ENCODE assay signal across 8 cellular contexts in genomic region chr16:70746708-70747424, GRCh38. TPM values are rescaled to one million over a fixed set of nuclear protein-coding genes. Genes with fewer than 3 reads are reported as not detected.
DNase-seq lines count a peak whose midpoint lies in the region; ATAC-seq and TF ChIP-seq lines count a peak whose summit lies in the region.

No MANE protein-coding gene starts in this region.

- peaks cover 10% of the 10 kb centered on the region for H3K4me1 ChIP-seq in foreskin keratinocyte

- CTCF ChIA-PET in CD4-positive, alpha-beta T cell (lab: Charles Lee), result no interaction called here

- H3K4me3 ChIP-seq in WI38 (ENCODE audit: low read depth, low read length) (0 out of 2 replicates have a peak overlapping the region, but pooled peaks have one; percentile 14), skeletal muscle cell (ENCODE audit: low read depth, low read length) (no peak overlapping the region)

- peak overlapping the region; percentile 46 for H3K4me3 Mint-ChIP-seq in CD4-positive, alpha-beta T cell

- no peak for TF ChIP-seq CTCF in CD4-positive, alpha-beta T cell (IDR thresholded peaks at IDR 0.05)
- TF ChIP-seq CTCF in WI38 (IDR thresholded peaks at IDR 0.05; ENCODE audit: low read depth, low read length) (no peak), foreskin keratinocyte (conservative IDR thresholded peaks at IDR 0.05) (no peak)

- H3K4me1 Mint-ChIP-seq in CD4-positive, alpha-beta T cell (ENCODE audit: low read depth), result peaks cover 58% of the 10 kb centered on the region

- no peaks in the 10 kb centered on the region for H3K27me3 ChIP-seq in CD4-positive, alpha-beta T cell (ENCODE audit: control insufficient read depth, insufficient read depth, low read length)
- no peaks in the 10 kb centered on the region for H3K27me3 ChIP-seq in foreskin keratinocyte

- ATAC-seq in CD4-positive, alpha-beta T cell (ENCODE audit: poor library complexity), result peak; percentile 92
- ATAC-seq in foreskin keratinocyte (peak; percentile 65), HG03457 (IDR thresholded peaks at IDR 0.05; ENCODE audit: unreplicated experiment) (no peak), GM19467 (IDR thresholded peaks at IDR 0.05; ENCODE audit: unreplicated experiment) (no peak)

- no peak overlapping the region for H3K27ac ChIP-seq in CD4-positive, alpha-beta T cell (ENCODE audit: low read depth, low read length)
- H3K27ac ChIP-seq in foreskin keratinocyte, result no peak overlapping the region

- intact Hi-C loops in CD4-positive, alpha-beta T cell (cut with DNase I, micrococcal nuclease), result no loop called here

- H3K36me3 Mint-ChIP-seq in CD4-positive, alpha-beta T cell (ENCODE audit: low read depth), result peaks cover 54% of the 10 kb centered on the region

- POLR2A ChIA-PET in CD4-positive, alpha-beta T cell (lab: Charles Lee), result interaction anchor here (1.8 kb wide), 1 partner anchor 10 kb away, joined by 13 read pairs; no protein-coding TSS in a partner anchor

- H3K9me3 ChIP-seq in CD4-positive, alpha-beta T cell (ENCODE audit: control insufficient read depth, low read length), result no peaks in the 10 kb centered on the region

- H3K27me3 Mint-ChIP-seq in CD4-positive, alpha-beta T cell, result no peaks in the 10 kb centered on the region

- peak overlapping the region; percentile 91 for H3K27ac Mint-ChIP-seq in CD4-positive, alpha-beta T cell

- DNase-seq in CD4-positive, alpha-beta T cell, result peak in 2 of 10 experiments; percentile 11 to 77
- DNase-seq in HUDEP-2 (lab: John Stamatoyannopoulos, UW; ENCODE audit: unreplicated experiment in 76 of 76) (peak in 46 of 76 experiments; percentile 2 to 68 (median 32)), foreskin keratinocyte (peak; percentile 40 to 53), skeletal muscle cell (ENCODE audit: low read depth) (peak; percentile 70), medulla oblongata (ENCODE audit: extremely low spot score) (no peak)

- no peaks in the 10 kb centered on the region for H3K9me3 Mint-ChIP-seq in CD4-positive, alpha-beta T cell

RNA-seq across cellular contexts. Expression of gene VAC14, which starts 54.1 kb away (rescaled TPM):
- 10 to 100 TPM; 23.0 to 23.6 TPM for total RNA-seq in CD4-positive, alpha-beta T cell
- 39.2 and 42.2 TPM in 2 replicates for total RNA-seq in foreskin keratinocyte
- polyA plus RNA-seq in foreskin keratinocyte, result 33.5 and 41.8 TPM in 2 replicates

Comparison
In these comparisons a context has a peak if more than half of its experiments do, and no peak if none do; other contexts are left out.
1. ATAC-seq: peak in CD4-positive, alpha-beta T cell (single experiment) and foreskin keratinocyte (single experiment); none in HG03457 (single experiment) and GM19467 (single experiment).